Comparison of ENCODE assay signal across 8 cellular contexts in genomic region chr4:187606581-187606980, GRCh38.
DNase-seq lines count a peak whose midpoint lies in the region; ATAC-seq and TF ChIP-seq lines count a peak whose summit lies in the region.

No MANE protein-coding gene starts in this region.

- H3K4me3 ChIP-seq in GM23248 (no peak overlapping the region), cardiac fibroblast (replicated peaks in 1 of 2; ENCODE audit: low read depth in 2 of 2, low read length in 2 of 2) (no peak overlapping the region), right lobe of liver (no peak overlapping the region)

- H3F3A ChIP-seq in GM23248 (ENCODE audit: insufficient read depth): peaks cover 31% of the 10 kb centered on the region; the same call in 1 of the 2 replicates

- H3K27ac ChIP-seq in GM23248 (no peak overlapping the region), right lobe of liver (no peak overlapping the region)

- peak; percentile 85 to 93 (median 87) for ATAC-seq in right lobe of liver
- no peak for ATAC-seq in GM21529 (IDR thresholded peaks at IDR 0.05; ENCODE audit: unreplicated experiment)

- H3K9me3 ChIP-seq in GM23248 (ENCODE audit: low read depth) (no peaks in the 10 kb centered on the region), right lobe of liver (no peaks in the 10 kb centered on the region)

- H3K27me3 ChIP-seq in GM23248 (replicated peaks; ENCODE audit: insufficient read depth) (no peaks in the 10 kb centered on the region), right lobe of liver (no peaks in the 10 kb centered on the region)

- WGBS in GM23248 (ENCODE audit: low coverage in 1 of 2, low lambda C conversion rate in 2 of 2, missing lambda C conversion rate in 2 of 2), 2 experiments: 14 to 18% methylated on average over 1 of the region's 1 CpG
- 0% methylated on average over 1 of the region's 1 CpG for WGBS in right lobe of liver (ENCODE audit: insufficient coverage, low coverage, low lambda C conversion rate, missing lambda C conversion rate)

- H3K79me2 ChIP-seq in GM23248 (ENCODE audit: insufficient read depth): no peaks in the 10 kb centered on the region

- H3K9ac ChIP-seq in GM23248: no peak overlapping the region

- H2AFZ ChIP-seq in GM23248: no peak overlapping the region; the same call in 1 of the 2 replicates

- no peak overlapping the region for H3K4me2 ChIP-seq in GM23248 (ENCODE audit: unreplicated experiment)

- no peaks in the 10 kb centered on the region for H3K9me2 ChIP-seq in GM23248 (ENCODE audit: insufficient read depth)

- intact Hi-C loops in right lobe of liver (cut with DNase I): no loop called here

- TF ChIP-seq POLR2A in right lobe of liver (IDR thresholded peaks at IDR 0.05): no peak

- no peaks in the 10 kb centered on the region for H4K20me1 ChIP-seq in GM23248 (ENCODE audit: insufficient read depth)

- H3K4me1 ChIP-seq in GM23248 (ENCODE audit: insufficient read depth) (peaks cover 42% of the 10 kb centered on the region), right lobe of liver (no peaks in the 10 kb centered on the region)

- peak; percentile 0 to 43 for DNase-seq in NCI-H524 (lab: John Stamatoyannopoulos, UW)
- DNase-seq in NCI-H524 treated with DMSO at 0.1 percent for 48 hours (lab: John Stamatoyannopoulos, UW): no peak
- peak; percentile 63 for DNase-seq in GM23248
- peak; percentile 62 for DNase-seq in NCI-H345 treated with DMSO at 0.1 percent for 48 hours (lab: John Stamatoyannopoulos, UW; ENCODE audit: unreplicated experiment)
- peak; percentile 69 to 81 for DNase-seq in cardiac fibroblast (ENCODE audit: low read depth in 2 of 2)
- DNase-seq in right lobe of liver: no peak
- DNase-seq in NCI-H446 (lab: John Stamatoyannopoulos, UW): no peak

- H3K36me3 ChIP-seq in GM23248 (ENCODE audit: low read depth) (no peaks in the 10 kb centered on the region), right lobe of liver (no peaks in the 10 kb centered on the region)

- in situ Hi-C loops in GM23248 (cut with MboI): no loop called here

- TF ChIP-seq CTCF in cardiac fibroblast (IDR thresholded peaks at IDR 0.05; ENCODE audit: low read depth, low read length): peak; percentile 75
- peak; percentile 74 to 90 (median 86) for TF ChIP-seq CTCF in right lobe of liver (IDR thresholded peaks at IDR 0.05)

Comparison
In these comparisons a context has a peak if more than half of its experiments do, and no peak if none do; other contexts are left out.
1. DNase-seq: peak in NCI-H524 (2 of 2), GM23248 (single experiment), NCI-H345 treated with DMSO at 0.1 percent for 48 hours (single experiment) and cardiac fibroblast (2 of 2); none in NCI-H524 treated with DMSO at 0.1 percent for 48 hours (single experiment), right lobe of liver (0 of 3) and NCI-H446 (0 of 2).